Comparison of ENCODE assay signal across 2 cellular contexts in genomic region chr14:36212987-36213386, GRCh38.
TF ChIP-seq lines count a peak whose summit lies in the region.

No MANE protein-coding gene starts in this region.

TF ChIP-seq in IMR-90, 13 proteins besides CTCF, POLR2A, EP300 and RAD21:
- TF ChIP-seq CEBPB (IDR thresholded peaks at IDR 0.05; ENCODE audit: low read depth, low read length) (no peak), CHD1 (IDR thresholded peaks at IDR 0.05; ENCODE audit: low read depth, low read length) (no peak), FOS (IDR thresholded peaks at IDR 0.05; ENCODE audit: low read depth, low read length) (no peak), SMC3 (IDR thresholded peaks at IDR 0.05; ENCODE audit: low read depth, low read length) (no peak), MAFK (IDR thresholded peaks at IDR 0.05; ENCODE audit: low read depth, low read length) (peak; percentile 98)
- TF ChIP-seq, protein P1, sequence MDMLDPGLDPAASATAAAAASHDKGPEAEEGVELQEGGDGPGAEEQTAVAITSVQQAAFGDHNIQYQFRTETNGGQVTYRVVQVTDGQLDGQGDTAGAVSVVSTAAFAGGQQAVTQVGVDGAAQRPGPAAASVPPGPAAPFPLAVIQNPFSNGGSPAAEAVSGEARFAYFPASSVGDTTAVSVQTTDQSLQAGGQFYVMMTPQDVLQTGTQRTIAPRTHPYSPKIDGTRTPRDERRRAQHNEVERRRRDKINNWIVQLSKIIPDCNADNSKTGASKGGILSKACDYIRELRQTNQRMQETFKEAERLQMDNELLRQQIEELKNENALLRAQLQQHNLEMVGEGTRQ (IDR thresholded peaks at IDR 0.05; ENCODE audit: low read depth, low read length), result no peak

TF ChIP-seq in H1, 55 proteins besides CTCF, POLR2A, EP300 and RAD21:
- TF ChIP-seq YY1 (IDR thresholded peaks at IDR 0.05; ENCODE audit: low read depth, low read length) (no peak), SRF (IDR thresholded peaks at IDR 0.05; ENCODE audit: low read depth, low read length) (no peak), MAFK (IDR thresholded peaks at IDR 0.05; ENCODE audit: low read depth, low read length) (peak; percentile 69; the same call in 1 of the 2 replicates)
